Comparison of ENCODE assay signal across 17 cellular contexts in genomic region chr5:150621301-150621700, GRCh38. TPM values are rescaled to one million over a fixed set of nuclear protein-coding genes. Genes with fewer than 3 reads are reported as not detected.
A peak's percentile ranks its signal among the peaks of the same experiment; 100 is the strongest.
DNase-seq lines count a peak whose midpoint lies in the region; ATAC-seq and TF ChIP-seq lines count a peak whose summit lies in the region.
"Had no signal": no experiment of that assay in that cellular context is flagged by ENCODE, and none has a peak within 500 bp of the region (broad histone marks: within the 10 kb centered on the region; RNA-seq: fewer than 3 reads in every experiment).

No MANE protein-coding gene starts in this region.

- peak; percentile 37 for DNase-seq in NCI-H69 (lab: John Stamatoyannopoulos, UW)
- DNase-seq in dorsolateral prefrontal cortex, result no peak
- DNase-seq in psoas muscle, result no peak
- no peak for DNase-seq in NCI-H2029 treated with DMSO at 0.1 percent for 48 hours (lab: John Stamatoyannopoulos, UW)
- no peak for DNase-seq in iPS-NIHi11 (ENCODE audit: low spot score)
- DNase-seq: ACHN; CD8-positive, alpha-beta T cell; GOT3; HFFc6; KG1; NCI-H1092; NCI-H1694 had no signal

- no peaks in the 10 kb centered on the region for H3K36me3 ChIP-seq in BLaER1 treated with 17β-estradiol and CSF1 and Interleukin-3, amounts not matched to agents 10 nM and 100 nM
- H3K36me3 ChIP-seq in psoas muscle (ENCODE audit: insufficient read depth in 1 of 2, low read depth in 1 of 2), result no peaks in the 10 kb centered on the region

- H3K9me3 ChIP-seq in BLaER1 treated with 17β-estradiol and CSF1 and Interleukin-3, amounts not matched to agents 10 nM and 100 nM (replicated peaks in 1 of 11), result no peaks in the 10 kb centered on the region
- H3K9me3 ChIP-seq in psoas muscle, result no peaks in the 10 kb centered on the region
- H3K9me3 ChIP-seq: SJSA1 had no signal

- ATAC-seq in psoas muscle (no peak), HG03139 (IDR thresholded peaks at IDR 0.05; ENCODE audit: unreplicated experiment) (no peak), HG03520 (IDR thresholded peaks at IDR 0.05; ENCODE audit: unreplicated experiment) (no peak)
- ATAC-seq: CD8-positive, alpha-beta T cell had no signal

- no peak overlapping the region for H3K9ac ChIP-seq in BLaER1 treated with 17β-estradiol and CSF1 and Interleukin-3, amounts not matched to agents 10 nM and 100 nM

- intact Hi-C loops in dorsolateral prefrontal cortex (cut with DNase I) (no loop called here), psoas muscle (cut with DNase I) (no loop called here)

- 62 to 68% (median 65%) methylated on average over 5 of the region's 5 CpGs for WGBS in psoas muscle, 3 donors

- H3K4me3 ChIP-seq in BLaER1 treated with 17β-estradiol and CSF1 and Interleukin-3, amounts not matched to agents 10 nM and 100 nM, result 0 out of 20 replicates have a peak overlapping the region, but pooled peaks of 1 of the 10 experiments have one; percentile 11
- H3K4me3 ChIP-seq in dorsolateral prefrontal cortex (no peak overlapping the region), psoas muscle (no peak overlapping the region)
- H3K4me3 ChIP-seq: SJSA1 had no signal

- TF ChIP-seq CTCF in dorsolateral prefrontal cortex (IDR thresholded peaks at IDR 0.05 in 54 of 56, conservative IDR thresholded peaks at IDR 0.05 in 2 of 56; ENCODE audit: low read depth in 1 of 56, partially characterized antibody in 56 of 56), result no peak
- no peak for TF ChIP-seq CTCF in psoas muscle (IDR thresholded peaks at IDR 0.05)

- H3K4me2 ChIP-seq in BLaER1 treated with 17β-estradiol and CSF1 and Interleukin-3, amounts not matched to agents 10 nM and 100 nM, result peak overlapping the region in 9 of 11 experiments; percentile 6 to 89 (median 81); a peak in 17 of 22 replicates

- H4K20me1 ChIP-seq in BLaER1 treated with 17β-estradiol and CSF1 and Interleukin-3, amounts not matched to agents 10 nM and 100 nM, result no peaks in the 10 kb centered on the region; a peak in 1 of 22 replicates

- peak overlapping the region in 1 of 11 experiments; percentile 4; a peak in 1 of 22 replicates for H3K27ac ChIP-seq in BLaER1 treated with 17β-estradiol and CSF1 and Interleukin-3, amounts not matched to agents 10 nM and 100 nM
- H3K27ac ChIP-seq in dorsolateral prefrontal cortex, result peak overlapping the region in 45 of 59 donors; percentile 16 to 94 (median 67)
- peak overlapping the region; percentile 50 for H3K27ac ChIP-seq in psoas muscle
- H3K27ac ChIP-seq: SJSA1 had no signal

- H3K4me1 ChIP-seq in BLaER1 treated with 17β-estradiol and CSF1 and Interleukin-3, amounts not matched to agents 10 nM and 100 nM, result peaks cover 53 to 97% (median 94%) of the 10 kb centered on the region in 10 experiments
- peaks cover 46% of the 10 kb centered on the region for H3K4me1 ChIP-seq in psoas muscle

- H3K27me3 ChIP-seq in BLaER1 treated with 17β-estradiol and CSF1 and Interleukin-3, amounts not matched to agents 10 nM and 100 nM, result peaks cover 0 to 19% (median 0%) of the 10 kb centered on the region in 11 experiments; a peak in 5 of 22 replicates
- peaks cover 0 to 3% (median 0%) of the 10 kb centered on the region in 45 donors for H3K27me3 ChIP-seq in dorsolateral prefrontal cortex
- no peaks in the 10 kb centered on the region for H3K27me3 ChIP-seq in psoas muscle (ENCODE audit: insufficient read depth in 3 of 3, low read length in 2 of 3)
- H3K27me3 ChIP-seq: SJSA1 had no signal

RNA-seq across cellular contexts. Expression of gene SYNPO, which starts 19.2 kb away (rescaled TPM):
- total RNA-seq in dorsolateral prefrontal cortex, result 100 to 1,000 TPM in 116 of 120 experiments, 10 to 100 TPM in 4; 47.3 to 302 (median 180) TPM
- 100 to 1,000 TPM; 447 to 745 (median 673) TPM for total RNA-seq in psoas muscle
- 100 to 1,000 TPM; 136 to 855 (median 503) TPM for polyA plus RNA-seq in psoas muscle

RNA-seq across cellular contexts. Expression of gene MYOZ3, which starts 39.8 kb away (rescaled TPM):
- total RNA-seq in dorsolateral prefrontal cortex (1 to 10 TPM in 119 of 120 experiments, under 1 TPM in 1; 0.60 to 9.2 (median 3.8) TPM), psoas muscle (100 to 1,000 TPM in 1 of 4 donors, 10 to 100 TPM in 3; 29.7 to 110 (median 31.7) TPM)
- 10 to 100 TPM in 2 of 3 donors, 1 to 10 TPM in 1; 3.0 to 14.5 (median 14.5) TPM for polyA plus RNA-seq in psoas muscle
- total RNA-seq: CD8-positive, alpha-beta T cell; RPMI7951 had no signal
